8 cellular contexts compared by ENCODE assay signal in genomic region chr14:99266181-99267178, GRCh38. TPM values are rescaled to one million over a fixed set of nuclear protein-coding genes. Genes with fewer than 3 reads are reported as not detected.
DNase-seq lines count a peak whose midpoint lies in the region; ATAC-seq and TF ChIP-seq lines count a peak whose summit lies in the region.

No MANE protein-coding gene starts in this region.

- H3K9ac ChIP-seq in iPS-15b (ENCODE audit: low read depth, low read length): no peak overlapping the region
- no peak overlapping the region for H3K9ac ChIP-seq in smooth muscle cell (ENCODE audit: low read depth)

- ATAC-seq in GM21786 (IDR thresholded peaks at IDR 0.05; ENCODE audit: unreplicated experiment) (peak; percentile 64), HG02571 (IDR thresholded peaks at IDR 0.05; ENCODE audit: unreplicated experiment) (no peak)

- H3K36me3 ChIP-seq in iPS-15b (ENCODE audit: control insufficient read depth, insufficient read depth, low read length) (no peaks in the 10 kb centered on the region), smooth muscle cell (ENCODE audit: low read depth) (no peaks in the 10 kb centered on the region)

- peaks cover 22% of the 10 kb centered on the region for H3K4me1 ChIP-seq in iPS-15b (ENCODE audit: control insufficient read depth, insufficient read depth, low read length)
- peaks cover 25% of the 10 kb centered on the region for H3K4me1 ChIP-seq in smooth muscle cell (ENCODE audit: low read depth)

- peaks cover 11% of the 10 kb centered on the region for H4K20me1 ChIP-seq in smooth muscle cell (ENCODE audit: low read depth)

- no peak overlapping the region for H3K27ac ChIP-seq in smooth muscle cell (ENCODE audit: low read depth)

- peak overlapping the region; percentile 89 for H3K4me2 ChIP-seq in smooth muscle cell

- DNase-seq in DMS79 treated with DMSO at 0.1 percent for 48 hours (lab: John Stamatoyannopoulos, UW): peak; percentile 84
- DNase-seq in NCI-H1048 (lab: John Stamatoyannopoulos, UW): peak; percentile 14
- DNase-seq in T1000 (lab: John Stamatoyannopoulos, UW): peak; percentile 54
- peak; percentile 52 for DNase-seq in astrocyte of the cerebellum (ENCODE audit: low read depth)
- peak; percentile 44 for DNase-seq in smooth muscle cell (lab: John Stamatoyannopoulos, UW; ENCODE audit: unreplicated experiment)

- TF ChIP-seq CTCF in astrocyte of the cerebellum (IDR thresholded peaks at IDR 0.05; ENCODE audit: low read depth, low read length, missing control alignments) (peak; percentile 98), smooth muscle cell (IDR thresholded peaks at IDR 0.05; ENCODE audit: borderline replicate concordance, insufficient read depth, poor library complexity, severe bottlenecking) (peak; percentile 99)

- 20% methylated on average over 31 of the region's 31 CpGs for WGBS in smooth muscle cell (ENCODE audit: low lambda C conversion rate)

- H3K9me3 ChIP-seq in iPS-15b (ENCODE audit: control insufficient read depth, insufficient read depth, low read length) (no peaks in the 10 kb centered on the region), smooth muscle cell (replicated peaks; ENCODE audit: low read depth) (no peaks in the 10 kb centered on the region)

- H2AFZ ChIP-seq in smooth muscle cell (ENCODE audit: low read depth): peak overlapping the region; percentile 11

- in situ Hi-C loops in astrocyte of the cerebellum (cut with HindIII; ENCODE audit: low sequenced_read_pairs): no loop called here

- peaks cover 7% of the 10 kb centered on the region for H3F3A ChIP-seq in smooth muscle cell (ENCODE audit: low read depth)

- H3K79me2 ChIP-seq in smooth muscle cell (ENCODE audit: low read depth): peaks cover 25% of the 10 kb centered on the region

- H3K27me3 ChIP-seq in iPS-15b (ENCODE audit: control insufficient read depth, insufficient read depth, low read length) (peaks cover 41% of the 10 kb centered on the region), smooth muscle cell (ENCODE audit: low read depth) (no peaks in the 10 kb centered on the region)

- H3K4me3 ChIP-seq in astrocyte of the cerebellum (ENCODE audit: low read depth, low read length) (no peak overlapping the region), iPS-15b (ENCODE audit: low read depth, low read length) (peak overlapping the region; percentile 4), smooth muscle cell (peak overlapping the region; percentile 45)

RNA-seq across cellular contexts. Expression of gene BCL11B, which starts 5.5 kb away (rescaled TPM):
- 3.0 and 3.6 TPM in 2 replicates for total RNA-seq in smooth muscle cell
- 0.47 and 0.56 TPM in 2 replicates for polyA plus RNA-seq in smooth muscle cell

Comparison
In these comparisons a context has a peak if more than half of its experiments do, and no peak if none do; other contexts are left out.
1. DNase-seq: peak in every context shown above with its lines; median percentile 84 in DMS79 treated with DMSO at 0.1 percent for 48 hours; 54 in T1000; 52 in astrocyte of the cerebellum; 44 in smooth muscle cell; 14 in NCI-H1048.